38 cellular contexts compared by ENCODE assay signal in the genomic region with DNA sequence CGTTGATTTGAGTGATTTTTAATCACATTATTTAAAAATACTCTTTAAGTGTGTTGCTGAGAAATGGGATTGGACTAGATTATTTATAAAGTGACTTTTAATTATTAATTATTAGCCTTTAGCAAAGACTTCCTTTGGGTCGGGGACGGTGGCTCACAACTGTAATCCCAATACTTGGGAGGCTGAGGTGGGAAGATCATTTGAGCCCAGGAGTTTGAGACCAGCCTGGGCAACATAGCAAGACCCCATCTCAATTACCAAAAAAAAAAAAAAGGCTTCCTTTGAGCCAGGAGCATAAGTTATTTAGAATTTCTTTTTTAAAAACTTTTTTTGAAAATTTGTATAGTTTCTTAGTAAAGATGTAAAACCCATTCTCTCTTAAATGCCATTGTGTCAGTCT. TPM values are rescaled to one million over a fixed set of nuclear protein-coding genes. Genes with fewer than 3 reads are reported as not detected.
"Had no signal": no experiment of that assay in that cellular context is flagged by ENCODE, and none has a peak within 500 bp of the region (broad histone marks: within the 10 kb centered on the region; RNA-seq: fewer than 3 reads in every experiment).

No MANE protein-coding gene starts in this region.

- H3K4me2 ChIP-seq: hepatocyte had no signal

- H3K4me3 Mint-ChIP-seq: activated B cell treated with CpG ODN at 0.5 μM for 24 hours; activated CD4-positive, alpha-beta memory T cell treated with anti-CD3 and anti-CD28 coated beads for 36 hours; activated CD8-positive, alpha-beta memory T cell treated with anti-CD3 and anti-CD28 coated beads, Interleukin-2, amount 10 ng/mL, durations not matched to agents 7 days and 5 days; activated CD8-positive, alpha-beta T cell treated with anti-CD3 and anti-CD28 coated beads, Interleukin-2, amount 10 ng/mL, durations not matched to agents 7 days and 5 days; activated naive CD4-positive, alpha-beta T cell treated with anti-CD3 and anti-CD28 coated beads for 36 hours; activated naive CD4-positive, alpha-beta T cell treated with anti-CD3 and anti-CD28 coated beads, Interleukin-2, amount 50 U/mL, for 24 hours; activated T-helper 1 cell treated with anti-CD3 and anti-CD28 coated beads, Interleukin-12 subunit alpha, Interleukin-12 subunit beta, Interleukin-2, Interleukin-4 antibody, amounts not matched to agents 30 ng/mL and 10 ng/mL and 1 ng/mL, durations not matched to agents 14 hours and 24 hours and 36 hours; central memory CD8-positive, alpha-beta T cell; effector memory CD8-positive, alpha-beta T cell had no signal

- H3K27me3 ChIP-seq: brain microvascular endothelial cell, esophagus muscularis mucosa, gastroesophageal sphincter, heart right ventricle, hepatocyte had no signal

- ATAC-seq: activated CD4-positive, CD25-positive, alpha-beta regulatory T cell treated with anti-CD3 and anti-CD28 coated beads, Interleukin-2, amount 50 U/mL, for 24 hours; activated CD8-positive, alpha-beta memory T cell treated with anti-CD3 and anti-CD28 coated beads, Interleukin-2, amount 10 ng/mL, durations not matched to agents 7 days and 5 days; activated CD8-positive, alpha-beta T cell treated with anti-CD3 and anti-CD28 coated beads, Interleukin-2, amount 10 ng/mL, durations not matched to agents 7 days and 5 days; effector memory CD8-positive, alpha-beta T cell; gastroesophageal sphincter; heart right ventricle had no signal

- H3K27ac Mint-ChIP-seq: activated B cell treated with CpG ODN at 0.5 μM for 24 hours; activated CD8-positive, alpha-beta memory T cell treated with anti-CD3 and anti-CD28 coated beads, Interleukin-2, amount 10 ng/mL, durations not matched to agents 7 days and 5 days; activated CD8-positive, alpha-beta T cell treated with anti-CD3 and anti-CD28 coated beads, Interleukin-2, amount 10 ng/mL, durations not matched to agents 7 days and 5 days; activated T-helper 1 cell treated with anti-CD3 and anti-CD28 coated beads, Interleukin-12 subunit alpha, Interleukin-12 subunit beta, Interleukin-2, Interleukin-4 antibody, amounts not matched to agents 30 ng/mL and 10 ng/mL and 1 ng/mL, durations not matched to agents 14 hours and 24 hours and 36 hours; activated T-helper 2 cell treated with anti-CD3 and anti-CD28 coated beads, Interferon-gamma antibody, Interleukin-2, Interleukin-4, amounts not matched to agents 10 μg/mL and 5 μg/mL and 100 μg/mL, durations not matched to agents 14 hours and 24 hours and 36 hours had no signal

- H3K9me3 Mint-ChIP-seq: activated B cell treated with CpG ODN at 0.5 μM for 24 hours; activated CD4-positive, alpha-beta memory T cell treated with anti-CD3 and anti-CD28 coated beads for 36 hours; activated naive CD4-positive, alpha-beta T cell treated with anti-CD3 and anti-CD28 coated beads for 36 hours; activated naive CD4-positive, alpha-beta T cell treated with anti-CD3 and anti-CD28 coated beads, Interleukin-2, amount 50 U/mL, for 24 hours; activated T-helper 1 cell treated with anti-CD3 and anti-CD28 coated beads, Interleukin-12 subunit alpha, Interleukin-12 subunit beta, Interleukin-2, Interleukin-4 antibody, amounts not matched to agents 30 ng/mL and 10 ng/mL and 1 ng/mL, durations not matched to agents 14 hours and 24 hours and 36 hours; activated T-helper 2 cell treated with anti-CD3 and anti-CD28 coated beads, Interferon-gamma antibody, Interleukin-2, Interleukin-4, amounts not matched to agents 10 μg/mL and 5 μg/mL and 100 μg/mL, durations not matched to agents 14 hours and 24 hours and 36 hours; central memory CD8-positive, alpha-beta T cell; effector memory CD8-positive, alpha-beta T cell had no signal

- H3K4me3 ChIP-seq: esophagus muscularis mucosa, gastroesophageal sphincter, heart right ventricle, hepatocyte had no signal

- DNase-seq: activated B cell treated with CpG ODN at 0.5 μM for 24 hours; activated CD4-positive, alpha-beta memory T cell treated with anti-CD3 and anti-CD28 coated beads for 36 hours; activated CD4-positive, alpha-beta T cell treated with anti-CD3 and anti-CD28 coated beads for 48 hours; activated CD4-positive, alpha-beta T cell treated with anti-CD3 and anti-CD28 coated beads, Interleukin-2, amount 50 U/mL, for 1 hour; activated CD8-positive, alpha-beta memory T cell treated with anti-CD3 and anti-CD28 coated beads, Interleukin-2, amount 10 ng/mL, durations not matched to agents 7 days and 5 days; activated CD8-positive, alpha-beta memory T cell treated with anti-CD3 and anti-CD28 coated beads, Interleukin-2, amount 50 U/mL, for 4 hours; activated CD8-positive, alpha-beta T cell treated with anti-CD3 and anti-CD28 coated beads, Interleukin-2, amount 10 ng/mL, durations not matched to agents 7 days and 5 days; activated effector memory CD4-positive, alpha-beta T cell treated with anti-CD3 and anti-CD28 coated beads, Interleukin-2, amount 50 U/mL, for 16 hours; activated naive CD4-positive, alpha-beta T cell treated with anti-CD3 and anti-CD28 coated beads for 36 hours; activated T-cell treated with anti-CD3 and anti-CD28 coated beads, Interleukin-2, amount 50 U/mL, for 1 hour; activated T-cell treated with anti-CD3 and anti-CD28 coated beads, Interleukin-2, amount 50 U/mL, for 48 hours; amniotic stem cell; anterior cingulate cortex; brain microvascular endothelial cell; cortex of kidney; dermis blood vessel endothelial cell; effector CD4-positive, alpha-beta T cell; effector memory CD8-positive, alpha-beta T cell; erythroblast; foreskin melanocyte; heart right ventricle; T-helper 1 cell; T-helper 2 cell had no signal

- H2AFZ ChIP-seq: hepatocyte had no signal

- H3K9me3 ChIP-seq: esophagus muscularis mucosa, gastroesophageal sphincter, heart right ventricle had no signal

- H3K27ac ChIP-seq: brain microvascular endothelial cell, esophagus muscularis mucosa, gastroesophageal sphincter, heart right ventricle, hepatocyte, VCaP had no signal

- H3K27me3 Mint-ChIP-seq: activated B cell treated with CpG ODN at 0.5 μM for 24 hours; activated CD4-positive, alpha-beta memory T cell treated with anti-CD3 and anti-CD28 coated beads for 36 hours; activated CD8-positive, alpha-beta memory T cell treated with anti-CD3 and anti-CD28 coated beads, Interleukin-2, amount 10 ng/mL, durations not matched to agents 7 days and 5 days; activated naive CD4-positive, alpha-beta T cell treated with anti-CD3 and anti-CD28 coated beads, Interleukin-2, amount 50 U/mL, for 24 hours; central memory CD8-positive, alpha-beta T cell; effector memory CD8-positive, alpha-beta T cell had no signal

- FAIRE-seq: astrocyte, bronchial epithelial cell had no signal

RNA-seq across cellular contexts. Expression of a gene that starts 19.5 kb away (rescaled TPM):
- total RNA-seq: activated B cell treated with CpG ODN at 0.5 μM for 24 hours; activated CD4-positive, alpha-beta memory T cell treated with anti-CD3 and anti-CD28 coated beads for 36 hours; activated CD8-positive, alpha-beta memory T cell treated with anti-CD3 and anti-CD28 coated beads for 36 hours; activated CD8-positive, alpha-beta memory T cell treated with anti-CD3 and anti-CD28 coated beads, Interleukin-2, amount 10 ng/mL, durations not matched to agents 7 days and 5 days; activated CD8-positive, alpha-beta T cell treated with anti-CD3 and anti-CD28 coated beads, Interleukin-2, amount 10 ng/mL, durations not matched to agents 7 days and 5 days; activated naive CD4-positive, alpha-beta T cell treated with anti-CD3 and anti-CD28 coated beads for 36 hours; activated T-helper 1 cell treated with anti-CD3 and anti-CD28 coated beads, Interleukin-12 subunit alpha, Interleukin-12 subunit beta, Interleukin-2, Interleukin-4 antibody, amounts not matched to agents 30 ng/mL and 10 ng/mL and 1 ng/mL, durations not matched to agents 14 hours and 24 hours and 36 hours; activated T-helper 2 cell treated with anti-CD3 and anti-CD28 coated beads, Interferon-gamma antibody, Interleukin-2, Interleukin-4, amounts not matched to agents 10 μg/mL and 5 μg/mL and 100 μg/mL, durations not matched to agents 14 hours and 24 hours and 36 hours; astrocyte; cardiac septum; chondrocyte; dermis blood vessel endothelial cell; esophagus muscularis mucosa; glomerular endothelial cell; heart right ventricle had no signal
- polyA plus RNA-seq: heart right ventricle had no signal

RNA-seq across cellular contexts. Expression of a gene that starts 43.3 kb away (rescaled TPM):
- total RNA-seq: activated CD8-positive, alpha-beta memory T cell treated with anti-CD3 and anti-CD28 coated beads, Interleukin-2, amount 10 ng/mL, durations not matched to agents 7 days and 5 days; activated CD8-positive, alpha-beta T cell treated with anti-CD3 and anti-CD28 coated beads, Interleukin-2, amount 10 ng/mL, durations not matched to agents 7 days and 5 days; activated T-helper 1 cell treated with anti-CD3 and anti-CD28 coated beads, Interleukin-12 subunit alpha, Interleukin-12 subunit beta, Interleukin-2, Interleukin-4 antibody, amounts not matched to agents 30 ng/mL and 10 ng/mL and 1 ng/mL, durations not matched to agents 14 hours and 24 hours and 36 hours; bronchial epithelial cell had no signal

RNA-seq across cellular contexts. Expression of a gene that starts 49.1 kb away (rescaled TPM):
- total RNA-seq: bronchial epithelial cell had no signal
